27 cellular contexts compared by ENCODE assay signal in the genomic region with DNA sequence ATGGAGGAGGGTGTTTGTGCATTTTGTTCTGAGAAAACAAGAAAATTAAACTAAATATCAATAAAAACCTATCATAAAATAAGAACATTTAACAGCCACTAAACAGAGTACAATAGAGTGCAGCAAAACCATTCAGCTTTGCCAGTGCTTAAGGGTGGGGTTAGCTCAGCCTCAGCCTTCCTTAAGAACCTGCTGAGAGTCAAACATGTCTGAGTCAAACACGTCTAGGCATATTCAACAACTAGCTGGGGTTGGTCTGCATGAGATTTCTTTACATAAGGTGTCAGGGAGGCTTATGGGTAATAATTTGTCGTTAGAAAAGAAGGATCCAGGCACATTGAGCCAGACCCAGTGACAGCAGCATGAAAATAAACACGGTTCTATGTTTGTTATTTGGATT.
A peak's percentile ranks its signal among the peaks of the same experiment; 100 is the strongest.
DNase-seq lines count a peak whose midpoint lies in the region; ATAC-seq, FAIRE-seq and TF ChIP-seq lines count a peak whose summit lies in the region.
"Had no signal": no experiment of that assay in that cellular context is flagged by ENCODE, and none has a peak within 500 bp of the region (broad histone marks: within the 10 kb centered on the region; RNA-seq: fewer than 3 reads in every experiment).

No MANE protein-coding gene starts in this region.

- H3K36me3 Mint-ChIP-seq in MCF 10A (ENCODE audit: insufficient read depth, unreplicated experiment) = no peaks in the 10 kb centered on the region
- H3K36me3 Mint-ChIP-seq: activated naive CD4-positive, alpha-beta T cell treated with anti-CD3 and anti-CD28 coated beads, Interleukin-2, amount 10 ng/mL, durations not matched to agents 7 days and 5 days; CD4-positive, alpha-beta memory T cell; mesothelial cell of epicardium; naive B cell had no signal

- peaks cover 8% of the 10 kb centered on the region for H3K4me1 Mint-ChIP-seq in MCF 10A (ENCODE audit: insufficient read depth, unreplicated experiment)
- H3K4me1 Mint-ChIP-seq: activated CD4-positive, alpha-beta memory T cell treated with anti-CD3 and anti-CD28 coated beads, Interleukin-2, amount 10 ng/mL, durations not matched to agents 7 days and 5 days; activated naive CD4-positive, alpha-beta T cell treated with anti-CD3 and anti-CD28 coated beads, Interleukin-2, amount 10 ng/mL, durations not matched to agents 7 days and 5 days; naive B cell had no signal

- peak; percentile 15 for DNase-seq in MCF 10A (ENCODE audit: unreplicated experiment)
- no peak for DNase-seq in breast epithelium (ENCODE audit: low spot score in 2 of 2)
- no peak for DNase-seq in left colon
- no peak for DNase-seq in NK-92 (lab: John Stamatoyannopoulos, UW; ENCODE audit: unreplicated experiment)
- no peak for DNase-seq in islet precursor cell
- DNase-seq in HuH-7 (ENCODE audit: low spot score) = no peak
- DNase-seq: activated CD4-positive, alpha-beta memory T cell treated with anti-CD3 and anti-CD28 coated beads, Interleukin-2, amount 10 ng/mL, durations not matched to agents 7 days and 5 days; activated CD4-positive, alpha-beta T cell treated with anti-CD3 and anti-CD28 coated beads for 1 hour; activated CD8-positive, alpha-beta memory T cell treated with anti-CD3 and anti-CD28 coated beads, Interleukin-2, amount 50 U/mL, for 48 hours; activated naive CD4-positive, alpha-beta T cell treated with anti-CD3 and anti-CD28 coated beads, Interleukin-2, amount 10 ng/mL, durations not matched to agents 7 days and 5 days; adrenal gland; CD4-positive, alpha-beta memory T cell; EL; head of caudate nucleus; kidney; naive B cell; NCI-H524 treated with DMSO at 0.1 percent for 48 hours; Peyer's patch; SIG-M5; stimulated activated CD4-positive, alpha-beta T cell treated with anti-CD3 and anti-CD28 coated beads, Interleukin-4, amount 100 ng/mL, for 24 hours; trophoblast cell had no signal

- intact Hi-C loops in MCF 10A (cut with micrococcal nuclease) = loop anchor here (1.0 kb wide), 1 partner anchor 96 kb away; no protein-coding TSS in a partner anchor
- intact Hi-C loops in breast epithelium (cut with DNase I; ENCODE audit: low total_unique reads) = no loop called here
- intact Hi-C loops in left colon (cut with DNase I, micrococcal nuclease) = no loop called here

- H3K27me3 ChIP-seq in breast epithelium = no peaks in the 10 kb centered on the region
- H3K27me3 ChIP-seq: adrenal gland, Peyer's patch had no signal

- peak; percentile 98 for FAIRE-seq in endometrium (lab: Jason Lieb, UNC)
- FAIRE-seq: GM19239, HTR-8/SVneo, K562, kidney had no signal

- H3K27me3 Mint-ChIP-seq in MCF 10A (ENCODE audit: insufficient read depth, unreplicated experiment) = no peaks in the 10 kb centered on the region

- CTCF ChIA-PET in MCF 10A (lab: Yijun Ruan, JAX) = interaction anchor here (0.6 to 2.0 kb wide), 4 partner anchors 10 to 265 kb away, joined by 3 to 6 read pairs (median 4); no protein-coding TSS in a partner anchor

- H3K27ac Mint-ChIP-seq in MCF 10A (ENCODE audit: low read depth, unreplicated experiment) = peak overlapping the region; percentile 9
- H3K27ac Mint-ChIP-seq: activated CD4-positive, alpha-beta memory T cell treated with anti-CD3 and anti-CD28 coated beads, Interleukin-2, amount 10 ng/mL, durations not matched to agents 7 days and 5 days; activated naive CD4-positive, alpha-beta T cell treated with anti-CD3 and anti-CD28 coated beads, Interleukin-2, amount 10 ng/mL, durations not matched to agents 7 days and 5 days; CD4-positive, alpha-beta memory T cell; mesothelial cell of epicardium; naive B cell had no signal

- H3K9me3 Mint-ChIP-seq in MCF 10A (ENCODE audit: unreplicated experiment) = no peaks in the 10 kb centered on the region
- H3K9me3 Mint-ChIP-seq: activated CD4-positive, alpha-beta memory T cell treated with anti-CD3 and anti-CD28 coated beads, Interleukin-2, amount 10 ng/mL, durations not matched to agents 7 days and 5 days; activated naive CD4-positive, alpha-beta T cell treated with anti-CD3 and anti-CD28 coated beads, Interleukin-2, amount 10 ng/mL, durations not matched to agents 7 days and 5 days had no signal

- H3K27ac ChIP-seq in breast epithelium = no peak overlapping the region
- H3K27ac ChIP-seq: adrenal gland, Peyer's patch had no signal

- TF ChIP-seq POLR2A in breast epithelium (IDR thresholded peaks at IDR 0.05) = no peak

- H3K36me3 ChIP-seq in breast epithelium = no peaks in the 10 kb centered on the region
- H3K36me3 ChIP-seq: adrenal gland, Peyer's patch had no signal

- no peak overlapping the region for H3K4me3 ChIP-seq in breast epithelium
- H3K4me3 ChIP-seq: adrenal gland, K562, Peyer's patch had no signal

- no TSS peak for BruUV-seq in MCF 10A (replicated peaks; lab: Mats Ljungman, UMichigan)

- no peak overlapping the region for H3K4me3 Mint-ChIP-seq in MCF 10A (ENCODE audit: unreplicated experiment)
- H3K4me3 Mint-ChIP-seq: activated CD4-positive, alpha-beta memory T cell treated with anti-CD3 and anti-CD28 coated beads, Interleukin-2, amount 10 ng/mL, durations not matched to agents 7 days and 5 days; activated naive CD4-positive, alpha-beta T cell treated with anti-CD3 and anti-CD28 coated beads, Interleukin-2, amount 10 ng/mL, durations not matched to agents 7 days and 5 days; CD4-positive, alpha-beta memory T cell; mesothelial cell of epicardium; naive B cell had no signal

- no peak for TF ChIP-seq CTCF in MCF 10A (IDR thresholded peaks at IDR 0.05; ENCODE audit: unreplicated experiment)
- no peak for TF ChIP-seq CTCF in breast epithelium (IDR thresholded peaks at IDR 0.05)

- ATAC-seq in left colon (peak; percentile 90), GM21381 (IDR thresholded peaks at IDR 0.05; ENCODE audit: unreplicated experiment) (no peak)

- POLR2A ChIA-PET in MCF 10A (lab: Yijun Ruan, JAX) = interaction anchor here (0.7 to 1.7 kb wide), 3 partner anchors 14 to 43 kb away, joined by 3 to 9 read pairs (median 4); no protein-coding TSS in a partner anchor

- no peaks in the 10 kb centered on the region for H3K9me3 ChIP-seq in breast epithelium
- H3K9me3 ChIP-seq: adrenal gland, Peyer's patch had no signal

- no peaks in the 10 kb centered on the region for H3K4me1 ChIP-seq in breast epithelium
- H3K4me1 ChIP-seq: adrenal gland, Peyer's patch had no signal
